In genomic region chr10:86961481-86962091, GRCh38 we compare ENCODE assay signal across 14 cellular contexts. TPM values are rescaled to one million over a fixed set of nuclear protein-coding genes. Genes with fewer than 3 reads are reported as not detected.
DNase-seq lines count a peak whose midpoint lies in the region; ATAC-seq and TF ChIP-seq lines count a peak whose summit lies in the region.
"Had no signal": no experiment of that assay in that cellular context is flagged by ENCODE, and none has a peak within 500 bp of the region (broad histone marks: within the 10 kb centered on the region; RNA-seq: fewer than 3 reads in every experiment).

No MANE protein-coding gene starts in this region.

- H3K4me3 Mint-ChIP-seq in activated CD8-positive, alpha-beta memory T cell treated with anti-CD3 and anti-CD28 coated beads, Interleukin-2, amount 10 ng/mL, durations not matched to agents 7 days and 5 days, result no peak overlapping the region
- H3K4me3 Mint-ChIP-seq: IgD-negative memory B cell had no signal

- peaks cover 18% of the 10 kb centered on the region for H3K4me1 Mint-ChIP-seq in activated CD8-positive, alpha-beta memory T cell treated with anti-CD3 and anti-CD28 coated beads, Interleukin-2, amount 10 ng/mL, durations not matched to agents 7 days and 5 days

- H3K4me3 ChIP-seq in spleen, result no peak overlapping the region
- H3K4me3 ChIP-seq: lung, SJSA1 had no signal

- intact Hi-C loops in spleen (cut with DNase I; ENCODE audit: low total_unique reads), result no loop called here

- H3K27ac Mint-ChIP-seq in activated CD8-positive, alpha-beta memory T cell treated with anti-CD3 and anti-CD28 coated beads, Interleukin-2, amount 10 ng/mL, durations not matched to agents 7 days and 5 days, result no peak overlapping the region
- H3K27ac Mint-ChIP-seq: IgD-negative memory B cell had no signal

- peaks cover 11 to 55% (median 39%) of the 10 kb centered on the region in 6 donors for H3K4me1 ChIP-seq in spleen

- TF ChIP-seq CTCF in spleen (IDR thresholded peaks at IDR 0.05 in 8 of 11, conservative IDR thresholded peaks at IDR 0.05 in 3 of 11), result no peak

- CTCF ChIA-PET in activated CD8-positive, alpha-beta memory T cell treated with anti-CD3 and anti-CD28 coated beads, Interleukin-2, amount 10 ng/mL, durations not matched to agents 7 days and 5 days (lab: Charles Lee), result interaction anchor here (1.2 to 1.5 kb wide), 3 partner anchors 8 to 22 kb away, joined by 3 to 16 read pairs (median 6); no protein-coding TSS in a partner anchor

- peaks cover 0 to 20% (median 0%) of the 10 kb centered on the region in 6 donors for H3K36me3 ChIP-seq in spleen
- H3K36me3 ChIP-seq: SJSA1 had no signal

- H3K9me3 Mint-ChIP-seq in activated CD8-positive, alpha-beta memory T cell treated with anti-CD3 and anti-CD28 coated beads, Interleukin-2, amount 10 ng/mL, durations not matched to agents 7 days and 5 days (ENCODE audit: low read depth), result no peaks in the 10 kb centered on the region
- H3K9me3 Mint-ChIP-seq: IgD-negative memory B cell had no signal

- H3K27me3 ChIP-seq in spleen (replicated peaks in 1 of 7), result peaks cover 0 to 22% (median 0%) of the 10 kb centered on the region in 7 donors
- H3K27me3 ChIP-seq: SJSA1 had no signal

- no peaks in the 10 kb centered on the region for H3K36me3 Mint-ChIP-seq in activated CD8-positive, alpha-beta memory T cell treated with anti-CD3 and anti-CD28 coated beads, Interleukin-2, amount 10 ng/mL, durations not matched to agents 7 days and 5 days
- H3K36me3 Mint-ChIP-seq: IgD-negative memory B cell had no signal

- no peaks in the 10 kb centered on the region for H3K9me3 ChIP-seq in spleen
- H3K9me3 ChIP-seq: SJSA1 had no signal

- peak; percentile 49 for DNase-seq in activated CD8-positive, alpha-beta memory T cell treated with anti-CD3 and anti-CD28 coated beads for 24 hours
- DNase-seq in activated CD8-positive, alpha-beta memory T cell treated with anti-CD3 and anti-CD28 coated beads, Interleukin-2, amount 10 ng/mL, durations not matched to agents 7 days and 5 days, result no peak
- DNase-seq in NCI-H146 treated with DMSO at 0.1 percent for 48 hours (lab: John Stamatoyannopoulos, UW; ENCODE audit: unreplicated experiment), result peak; percentile 49
- no peak for DNase-seq in epithelial cell of prostate (ENCODE audit: low read depth, low spot score)
- DNase-seq in spleen, result peak; percentile 64
- no peak for DNase-seq in NK-92 (lab: John Stamatoyannopoulos, UW; ENCODE audit: unreplicated experiment)
- no peak for DNase-seq in activated T-cell treated with anti-CD3 and anti-CD28 coated beads for 4 hours
- DNase-seq: COR-L47, NCI-H1436 treated with DMSO at 0.1 percent for 48 hours, NCI-H748 treated with DMSO at 0.1 percent for 48 hours had no signal

- no peak for TF ChIP-seq POLR2A in spleen (IDR thresholded peaks at IDR 0.05)

- WGBS in spleen, 5 donors, result 81 to 94% (median 89%) methylated on average over 12 of the region's 12 CpGs

- ATAC-seq in activated CD8-positive, alpha-beta memory T cell treated with anti-CD3 and anti-CD28 coated beads, Interleukin-2, amount 10 ng/mL, durations not matched to agents 7 days and 5 days, result no peak
- no peak for ATAC-seq in HG02798 (IDR thresholded peaks at IDR 0.05; ENCODE audit: poor library complexity, unreplicated experiment)

- H3K27me3 Mint-ChIP-seq in activated CD8-positive, alpha-beta memory T cell treated with anti-CD3 and anti-CD28 coated beads, Interleukin-2, amount 10 ng/mL, durations not matched to agents 7 days and 5 days, result no peaks in the 10 kb centered on the region

- H3K27ac ChIP-seq in epithelial cell of prostate (peak overlapping the region; percentile 68), spleen (no peak overlapping the region)
- H3K27ac ChIP-seq: SJSA1 had no signal

RNA-seq across cellular contexts. Expression of gene SNCG, which starts 3.2 kb away (rescaled TPM):
- not detected for total RNA-seq in activated CD8-positive, alpha-beta memory T cell treated with anti-CD3 and anti-CD28 coated beads, Interleukin-2, amount 10 ng/mL, durations not matched to agents 7 days and 5 days
- total RNA-seq in spleen, result 10 to 100 TPM; 19.9 to 83.0 (median 69.4) TPM
- polyA plus RNA-seq in spleen, result 100 to 1,000 TPM in 1 of 3 donors, 10 to 100 TPM in 2; 84.3 to 127 (median 98.9) TPM
- polyA plus RNA-seq: IgD-negative memory B cell had no signal

RNA-seq across cellular contexts. Expression of gene MMRN2, which starts 4.2 kb away (rescaled TPM):
- total RNA-seq in activated CD8-positive, alpha-beta memory T cell treated with anti-CD3 and anti-CD28 coated beads, Interleukin-2, amount 10 ng/mL, durations not matched to agents 7 days and 5 days, result not detected
- total RNA-seq in spleen, result 100 to 1,000 TPM in 1 of 7 donors, 10 to 100 TPM in 6; 54.2 to 120 (median 81.0) TPM
- 10 to 100 TPM in 1 of 3 donors, 1 to 10 TPM in 2; 4.8 to 10.3 (median 5.9) TPM for polyA plus RNA-seq in spleen
- polyA plus RNA-seq: IgD-negative memory B cell had no signal

RNA-seq across cellular contexts. Expression of gene ADIRF, which starts 6.7 kb away (rescaled TPM):
- not detected for total RNA-seq in activated CD8-positive, alpha-beta memory T cell treated with anti-CD3 and anti-CD28 coated beads, Interleukin-2, amount 10 ng/mL, durations not matched to agents 7 days and 5 days
- total RNA-seq in spleen, result 100 to 1,000 TPM in 1 of 7 donors, 10 to 100 TPM in 6; 23.9 to 139 (median 50.7) TPM
- 10 to 100 TPM; 61.6 to 84.5 (median 73.5) TPM for polyA plus RNA-seq in spleen
- total RNA-seq: SJSA1 had no signal
- polyA plus RNA-seq: IgD-negative memory B cell had no signal

RNA-seq across cellular contexts. Expression of gene FAM25A, which starts 58.5 kb away (rescaled TPM):
- total RNA-seq in activated CD8-positive, alpha-beta memory T cell treated with anti-CD3 and anti-CD28 coated beads, Interleukin-2, amount 10 ng/mL, durations not matched to agents 7 days and 5 days, result not detected
- total RNA-seq in spleen, result not detected
- polyA plus RNA-seq in spleen, result not detected
- total RNA-seq: lung, SJSA1 had no signal
- polyA plus RNA-seq: IgD-negative memory B cell had no signal

Comparison
In these comparisons a context has a peak if more than half of its experiments do, and no peak if none do; other contexts are left out.
1. DNase-seq: peak in activated CD8-positive, alpha-beta memory T cell treated with anti-CD3 and anti-CD28 coated beads for 24 hours (single experiment), NCI-H146 treated with DMSO at 0.1 percent for 48 hours (single experiment) and spleen (single experiment); none in activated CD8-positive, alpha-beta memory T cell treated with anti-CD3 and anti-CD28 coated beads, Interleukin-2, amount 10 ng/mL, durations not matched to agents 7 days and 5 days (single experiment), epithelial cell of prostate (single experiment), NK-92 (single experiment) and activated T-cell treated with anti-CD3 and anti-CD28 coated beads for 4 hours (single experiment).
2. RNA of gene SNCG, which starts 3.2 kb away (total RNA-seq): 19.9 to 83.0 TPM in spleen; not detected in activated CD8-positive, alpha-beta memory T cell treated with anti-CD3 and anti-CD28 coated beads, Interleukin-2, amount 10 ng/mL, durations not matched to agents 7 days and 5 days; every median in the first group is over 10 times any median in the second.
3. RNA of gene MMRN2, which starts 4.2 kb away (total RNA-seq): 54.2 to 120 TPM in spleen; not detected in activated CD8-positive, alpha-beta memory T cell treated with anti-CD3 and anti-CD28 coated beads, Interleukin-2, amount 10 ng/mL, durations not matched to agents 7 days and 5 days; every median in the first group is over 10 times any median in the second.
4. RNA of gene ADIRF, which starts 6.7 kb away (total RNA-seq): 23.9 to 139 TPM in spleen; not detected in activated CD8-positive, alpha-beta memory T cell treated with anti-CD3 and anti-CD28 coated beads, Interleukin-2, amount 10 ng/mL, durations not matched to agents 7 days and 5 days; every median in the first group is over 10 times any median in the second.